ENCODE assay signal across 15 cellular contexts in genomic region chr14:21258889-21259787, GRCh38. TPM values are rescaled to one million over a fixed set of nuclear protein-coding genes. Genes with fewer than 3 reads are reported as not detected.
DNase-seq lines count a peak whose midpoint lies in the region; ATAC-seq and TF ChIP-seq lines count a peak whose summit lies in the region.
"Had no signal": no experiment of that assay in that cellular context is flagged by ENCODE, and none has a peak within 500 bp of the region (broad histone marks: within the 10 kb centered on the region; RNA-seq: fewer than 3 reads in every experiment).

No MANE protein-coding gene starts in this region.

- H3K4me2 ChIP-seq in smooth muscle cell: peak overlapping the region; percentile 54

- POLR2A ChIA-PET in Panc1 (lab: Charles Lee): no interaction called here

- H3K27me3 ChIP-seq in Panc1 (ENCODE audit: control insufficient read depth, insufficient read depth, low read length) (no peaks in the 10 kb centered on the region), smooth muscle cell (ENCODE audit: low read depth) (no peaks in the 10 kb centered on the region)
- H3K27me3 ChIP-seq in effector memory CD4-positive, alpha-beta T cell (replicated peaks; ENCODE audit: control insufficient read depth, insufficient read depth, low read length, poor library complexity, severe bottlenecking): no peaks in the 10 kb centered on the region
- H3K27me3 ChIP-seq: cardiac muscle cell, sigmoid colon, transverse colon had no signal

- in situ Hi-C loops in Panc1 (cut with HindIII; ENCODE audit: low pct_unique_long_range_greater_than_20kb, low sequenced_read_pairs): no loop called here

- H3K4me3 Mint-ChIP-seq in activated CD8-positive, alpha-beta memory T cell treated with anti-CD3 and anti-CD28 coated beads, Interleukin-2, amount 10 ng/mL, durations not matched to agents 7 days and 5 days: peak overlapping the region; percentile 9

- H3K27me3 Mint-ChIP-seq in activated CD8-positive, alpha-beta memory T cell treated with anti-CD3 and anti-CD28 coated beads, Interleukin-2, amount 10 ng/mL, durations not matched to agents 7 days and 5 days: no peaks in the 10 kb centered on the region

- peaks cover 100% of the 10 kb centered on the region for H3K79me2 ChIP-seq in smooth muscle cell (ENCODE audit: low read depth)

- no peaks in the 10 kb centered on the region for H3K9me3 Mint-ChIP-seq in activated CD8-positive, alpha-beta memory T cell treated with anti-CD3 and anti-CD28 coated beads, Interleukin-2, amount 10 ng/mL, durations not matched to agents 7 days and 5 days (ENCODE audit: low read depth)

- H3K36me3 Mint-ChIP-seq in activated CD8-positive, alpha-beta memory T cell treated with anti-CD3 and anti-CD28 coated beads, Interleukin-2, amount 10 ng/mL, durations not matched to agents 7 days and 5 days: peaks cover 75% of the 10 kb centered on the region

- no peak for ATAC-seq in activated CD8-positive, alpha-beta memory T cell treated with anti-CD3 and anti-CD28 coated beads, Interleukin-2, amount 10 ng/mL, durations not matched to agents 7 days and 5 days
- no peak for ATAC-seq in Panc1

- peak overlapping the region; percentile 61 for H3K27ac Mint-ChIP-seq in activated CD8-positive, alpha-beta memory T cell treated with anti-CD3 and anti-CD28 coated beads, Interleukin-2, amount 10 ng/mL, durations not matched to agents 7 days and 5 days

- peaks cover 78% of the 10 kb centered on the region for H3K4me1 Mint-ChIP-seq in activated CD8-positive, alpha-beta memory T cell treated with anti-CD3 and anti-CD28 coated beads, Interleukin-2, amount 10 ng/mL, durations not matched to agents 7 days and 5 days

- no peak for DNase-seq in activated CD8-positive, alpha-beta memory T cell treated with anti-CD3 and anti-CD28 coated beads, Interleukin-2, amount 10 ng/mL, durations not matched to agents 7 days and 5 days
- DNase-seq in activated CD8-positive, alpha-beta memory T cell treated with anti-CD3 and anti-CD28 coated beads, Interleukin-2, amount 50 U/mL, for 48 hours: no peak
- DNase-seq in Panc1 (ENCODE audit: low read depth, low spot score) (no peak), smooth muscle cell (lab: John Stamatoyannopoulos, UW; ENCODE audit: unreplicated experiment) (no peak), SKM-1 treated with dmso at 0.1 percent for 144 hours (lab: John Stamatoyannopoulos, UW; ENCODE audit: unreplicated experiment) (no peak), HuH-7.5 (ENCODE audit: low spot score) (no peak), NCI-H446 (lab: John Stamatoyannopoulos, UW) (no peak)
- no peak for DNase-seq in effector memory CD4-positive, alpha-beta T cell
- DNase-seq: ACHN, Karpas-422, sigmoid colon, T1000, transverse colon had no signal

- peaks cover 47% of the 10 kb centered on the region for H3K36me3 ChIP-seq in Panc1 (ENCODE audit: control insufficient read depth, insufficient read depth, low read length)
- peaks cover 48% of the 10 kb centered on the region for H3K36me3 ChIP-seq in effector memory CD4-positive, alpha-beta T cell (ENCODE audit: control insufficient read depth, insufficient read depth, low read length)
- peaks cover 13% of the 10 kb centered on the region for H3K36me3 ChIP-seq in smooth muscle cell (ENCODE audit: low read depth)

- no peak overlapping the region for H3K27ac ChIP-seq in Panc1 (ENCODE audit: low read length)
- peak overlapping the region; percentile 19 for H3K27ac ChIP-seq in effector memory CD4-positive, alpha-beta T cell (ENCODE audit: insufficient read depth, low read length, poor library complexity, severe bottlenecking)
- peak overlapping the region; percentile 67 for H3K27ac ChIP-seq in smooth muscle cell (ENCODE audit: low read depth)
- H3K27ac ChIP-seq: cardiac muscle cell, sigmoid colon, transverse colon had no signal

- H3K9me3 ChIP-seq in Panc1 (ENCODE audit: control insufficient read depth, insufficient read depth, low read depth, low read length) (no peaks in the 10 kb centered on the region), smooth muscle cell (replicated peaks; ENCODE audit: low read depth) (no peaks in the 10 kb centered on the region)
- H3K9me3 ChIP-seq in effector memory CD4-positive, alpha-beta T cell (ENCODE audit: control insufficient read depth, low read length): no peaks in the 10 kb centered on the region
- H3K9me3 ChIP-seq: sigmoid colon, transverse colon had no signal

- H3K9ac ChIP-seq in smooth muscle cell (ENCODE audit: low read depth): no peak overlapping the region

- H3F3A ChIP-seq in smooth muscle cell (ENCODE audit: low read depth): peaks cover 46% of the 10 kb centered on the region

- H4K20me1 ChIP-seq in smooth muscle cell (ENCODE audit: low read depth): peaks cover 100% of the 10 kb centered on the region

- peaks cover 31% of the 10 kb centered on the region for H3K4me1 ChIP-seq in Panc1 (ENCODE audit: control insufficient read depth, insufficient read depth, low read length)
- H3K4me1 ChIP-seq in effector memory CD4-positive, alpha-beta T cell (ENCODE audit: control insufficient read depth, insufficient read depth, low read length, poor library complexity, severe bottlenecking): peaks cover 74% of the 10 kb centered on the region
- peaks cover 75% of the 10 kb centered on the region for H3K4me1 ChIP-seq in smooth muscle cell (ENCODE audit: low read depth)

- TF ChIP-seq CTCF in Panc1 (IDR thresholded peaks at IDR 0.05): no peak
- no peak for TF ChIP-seq CTCF in smooth muscle cell (IDR thresholded peaks at IDR 0.05; ENCODE audit: borderline replicate concordance, insufficient read depth, poor library complexity, severe bottlenecking)

- intact Hi-C loops in Panc1 (cut with micrococcal nuclease; ENCODE audit: unreplicated experiment): no loop called here

- WGBS in smooth muscle cell (ENCODE audit: low lambda C conversion rate): 93% methylated on average over 5 of the region's 5 CpGs

- BruUV-seq in Panc1 (replicated peaks; lab: Mats Ljungman, UMichigan): TSS peak; percentile 35

- CTCF ChIA-PET in activated CD8-positive, alpha-beta memory T cell treated with anti-CD3 and anti-CD28 coated beads, Interleukin-2, amount 10 ng/mL, durations not matched to agents 7 days and 5 days (lab: Charles Lee): interaction anchor here (1.9 kb wide), 1 partner anchor 19 kb away, joined by 4 read pairs; no protein-coding TSS in a partner anchor
- CTCF ChIA-PET in Panc1 (lab: Charles Lee): no interaction called here

- no peak overlapping the region for H3K4me3 ChIP-seq in Panc1 (ENCODE audit: low read depth in 2 of 2, low read length in 2 of 2)
- H3K4me3 ChIP-seq in effector memory CD4-positive, alpha-beta T cell (ENCODE audit: insufficient read depth, low read depth, low read length, poor library complexity, severe bottlenecking): no peak overlapping the region
- H3K4me3 ChIP-seq in smooth muscle cell: no peak overlapping the region
- H3K4me3 ChIP-seq: cardiac muscle cell, sigmoid colon, transverse colon had no signal

- H2AFZ ChIP-seq in smooth muscle cell (ENCODE audit: low read depth): no peak overlapping the region

RNA-seq across cellular contexts. Expression of gene HNRNPC, which starts 10.1 kb away (rescaled TPM):
- total RNA-seq in activated CD8-positive, alpha-beta memory T cell treated with anti-CD3 and anti-CD28 coated beads, Interleukin-2, amount 10 ng/mL, durations not matched to agents 7 days and 5 days: 100 to 1,000 TPM; 718 to 921 TPM
- total RNA-seq in Panc1 (2021; ENCODE audit: unreplicated experiment) (537 TPM), smooth muscle cell (514 and 606 TPM in 2 replicates)
- 384 TPM for polyA plus RNA-seq in Panc1 (2012; ENCODE audit: insufficient read length)
- polyA plus RNA-seq in smooth muscle cell: 408 TPM in 2 replicates

RNA-seq across cellular contexts. Expression of gene RPGRIP1, which starts 20.7 kb away (rescaled TPM):
- total RNA-seq in activated CD8-positive, alpha-beta memory T cell treated with anti-CD3 and anti-CD28 coated beads, Interleukin-2, amount 10 ng/mL, durations not matched to agents 7 days and 5 days: not detected
- 0.28 TPM for total RNA-seq in Panc1 (2021; ENCODE audit: unreplicated experiment)
- not detected for polyA plus RNA-seq in Panc1 (2012; ENCODE audit: insufficient read length)
- not detected in 2 replicates for total RNA-seq in smooth muscle cell
- polyA plus RNA-seq in smooth muscle cell: 0.21 TPM in 1 of 2 replicates, not detected in the other
- total RNA-seq: cardiac muscle cell, G401 had no signal
